8 cellular contexts compared by ENCODE assay signal in genomic region chr17:43900183-43900857, GRCh38. TPM values are rescaled to one million over a fixed set of nuclear protein-coding genes. Genes with fewer than 3 reads are reported as not detected.
DNase-seq lines count a peak whose midpoint lies in the region; ATAC-seq, FAIRE-seq and TF ChIP-seq lines count a peak whose summit lies in the region.

No MANE protein-coding gene starts in this region.

- H3K9me3 ChIP-seq in A549 (no peaks in the 10 kb centered on the region), subcutaneous abdominal adipose tissue (ENCODE audit: control insufficient read depth in 5 of 5, low read length in 5 of 5) (no peaks in the 10 kb centered on the region)

- H3K4me3 ChIP-seq in A549 (peak overlapping the region; percentile 55), subcutaneous abdominal adipose tissue (ENCODE audit: low read depth in 1 of 5, low read length in 5 of 5) (peak overlapping the region; percentile 61 to 68 (median 65))

- FAIRE-seq in A549 (lab: Jason Lieb, UNC) (peak; percentile 85), GM19239 (lab: Jason Lieb, UNC) (peak; percentile 91)

- 4% methylated on average over 18 of the region's 31 CpGs for WGBS in A549 (ENCODE audit: missing lambda C conversion rate)

- no peak for TF ChIP-seq CTCF in A549 (IDR thresholded peaks at IDR 0.05)

- POLR2A ChIA-PET in A549 (lab: Yijun Ruan, JAX): interaction anchor here (0.9 kb wide), 1 partner anchor 166 kb away, joined by 5 read pairs; the partner anchor contains the start of gene LSM12

- H3K4me2 ChIP-seq in A549: peak overlapping the region; percentile 86

- peak; percentile 32; the same call in 1 of the 2 replicates for TF ChIP-seq POLR2A in A549 (IDR thresholded peaks at IDR 0.05; ENCODE audit: low read length)

- DNase-seq in A549 (ENCODE audit: low read depth in 1 of 2, low spot score in 1 of 2) (peak; percentile 88 to 100), GM19239 (ENCODE audit: insufficient read length, low spot score) (peak; percentile 91), NCI-H1092 (lab: John Stamatoyannopoulos, UW) (peak; percentile 86), glomerular visceral epithelial cell (ENCODE audit: extremely low spot score) (peak; percentile 85), nucleus accumbens (lab: John Stamatoyannopoulos, UW) (peak; percentile 16 to 92 (median 74))
- peak; percentile 88 for DNase-seq in activated naive CD4-positive, alpha-beta T cell treated with anti-CD3 and anti-CD28 coated beads, Interleukin-2, amount 50 U/mL, for 16 hours

- TF ChIP-seq EP300 in A549 (IDR thresholded peaks at IDR 0.05): no peak

- ATAC-seq in A549 (peak; percentile 95 to 99), SK-N-SH treated with all-trans-retinoic acid at 6 μM for 48 hours (peak; percentile 100)

- peaks cover 0 to 2% (median 0%) of the 10 kb centered on the region in 5 donors for H3K36me3 ChIP-seq in subcutaneous abdominal adipose tissue (ENCODE audit: control insufficient read depth in 5 of 5, insufficient read depth in 5 of 5, low read length in 5 of 5)

- peaks cover 14% of the 10 kb centered on the region for H3K4me1 ChIP-seq in A549
- H3K4me1 ChIP-seq in subcutaneous abdominal adipose tissue (ENCODE audit: control insufficient read depth in 5 of 5, insufficient read depth in 5 of 5, low read length in 5 of 5): peaks cover 3 to 15% (median 13%) of the 10 kb centered on the region in 5 donors

- H3K9ac ChIP-seq in subcutaneous abdominal adipose tissue (ENCODE audit: low read length in 5 of 5): peak overlapping the region in 3 of 5 donors; percentile 40 to 58 (median 56)

- no peak for TF ChIP-seq RAD21 in A549 (conservative IDR thresholded peaks at IDR 0.05 in 1 of 2, IDR thresholded peaks at IDR 0.05 in 1 of 2)

- peaks cover 8 to 35% (median 21%) of the 10 kb centered on the region in 5 donors for H3K27me3 ChIP-seq in subcutaneous abdominal adipose tissue (ENCODE audit: control insufficient read depth in 5 of 5, insufficient read depth in 4 of 5, low read length in 5 of 5)

- CTCF ChIA-PET in A549 (lab: Yijun Ruan, JAX): interaction anchor here (0.6 to 25.9 kb wide), 13 partner anchors 11 to 545 kb away, joined by 3 to 412 read pairs (median 4); partner anchors contain the start of genes MPP2 and PPY

- H3K27ac ChIP-seq in A549 (peak overlapping the region; percentile 76 to 88), subcutaneous abdominal adipose tissue (ENCODE audit: low read depth, low read length) (no peak overlapping the region)

TF ChIP-seq in A549, 52 proteins besides CTCF, POLR2A, EP300 and RAD21:
- TF ChIP-seq SREBF2 (IDR thresholded peaks at IDR 0.05) (no peak), CBX8 (IDR thresholded peaks at IDR 0.05) (no peak), KDM5A (IDR thresholded peaks at IDR 0.05) (no peak), FOXS1 (CRISPR knock-in tag; IDR thresholded peaks at IDR 0.05) (no peak), ATOH8 (CRISPR knock-in tag; IDR thresholded peaks at IDR 0.05; ENCODE audit: low read depth) (peak; percentile 26; the same call in 1 of the 2 replicates), RFX5 (IDR thresholded peaks at IDR 0.05) (peak; percentile 75), TP53 (CRISPR knock-in tag; IDR thresholded peaks at IDR 0.05) (peak; percentile 71; the same call in 1 of the 2 replicates), HOXB13 (CRISPR knock-in tag; IDR thresholded peaks at IDR 0.05; ENCODE audit: low read depth) (peak; percentile 62; the same call in 1 of the 2 replicates), MAX (IDR thresholded peaks at IDR 0.05) (peak; percentile 75), E2F6 (IDR thresholded peaks at IDR 0.05; ENCODE audit: borderline replicate concordance, low read depth) (peak; percentile 93)

TF ChIP-seq in SK-N-SH treated with all-trans-retinoic acid at 6 μM for 48 hours, 23 proteins besides CTCF, POLR2A, EP300 and RAD21:
- TF ChIP-seq ZC3H10 (CRISPR knock-in tag; IDR thresholded peaks at IDR 0.05): no peak
- no peak for TF ChIP-seq TCF4 (CRISPR knock-in tag; IDR thresholded peaks at IDR 0.05; ENCODE audit: borderline replicate concordance)
- TF ChIP-seq CREB5 (CRISPR knock-in tag; IDR thresholded peaks at IDR 0.05; ENCODE audit: low read depth): no peak
- TF ChIP-seq RARB (CRISPR knock-in tag; IDR thresholded peaks at IDR 0.05): no peak
- no peak for TF ChIP-seq TOX (CRISPR knock-in tag; IDR thresholded peaks at IDR 0.05; ENCODE audit: borderline replicate concordance)
- no peak for TF ChIP-seq ESRRG (CRISPR knock-in tag; IDR thresholded peaks at IDR 0.05)
- TF ChIP-seq ZNF70 (CRISPR knock-in tag; IDR thresholded peaks at IDR 0.05): no peak
- no peak for TF ChIP-seq PATZ1 (CRISPR knock-in tag; IDR thresholded peaks at IDR 0.05; ENCODE audit: borderline replicate concordance)
TF ChIP-seq in SK-N-SH treated with all-trans-retinoic acid at 6 μM for 48 hours: peak in this region for 0.

RNA-seq across cellular contexts. Expression of gene MPP2, which starts 7.0 kb away (rescaled TPM):
- polyA plus RNA-seq in A549 (2011; rRNA removed) (3.8 and 4.1 TPM in 2 replicates), A549 (2017; fragmentation: RNase III; extraction: RNeasy Plus Mini Kit Qiagen cat#74134 plus additional on column Dnase treatment) (3.4 to 4.2 TPM (median 3.7 TPM) in 3 replicates)
- polyA plus RNA-seq in A549 (2012; cell fraction: cytosol; rRNA removed): 7.0 and 7.5 TPM in 2 replicates
- polyA plus RNA-seq in A549 (2012; cell fraction: nucleus; rRNA removed): 8.6 and 10.5 TPM in 2 replicates
- polyA minus RNA-seq in A549 (2011; rRNA and poly(A)+ RNA removed): 7.3 and 7.4 TPM in 2 replicates

RNA-seq across cellular contexts. Expression of gene PPY, which starts 42.0 kb away (rescaled TPM):
- polyA plus RNA-seq in A549 (2011; rRNA removed): not detected in 2 replicates
- 0.20 TPM in 1 of 2 replicates, not detected in the other for polyA plus RNA-seq in A549 (2012; cell fraction: cytosol; rRNA removed)
- polyA plus RNA-seq in A549 (2012; cell fraction: nucleus; rRNA removed): not detected in 2 replicates
- polyA plus RNA-seq in A549 (2017; fragmentation: RNase III; extraction: RNeasy Plus Mini Kit Qiagen cat#74134 plus additional on column Dnase treatment): not detected in 3 replicates
- not detected in 2 replicates for polyA minus RNA-seq in A549 (2011; rRNA and poly(A)+ RNA removed)

RNA-seq across cellular contexts. Expression of gene CD300LG, which starts 53.3 kb away (rescaled TPM):
- not detected in 2 replicates for polyA plus RNA-seq in A549 (2011; rRNA removed)
- 0.03 TPM in 1 of 2 replicates, not detected in the other for polyA plus RNA-seq in A549 (2012; cell fraction: cytosol; rRNA removed)
- not detected in 2 replicates for polyA plus RNA-seq in A549 (2012; cell fraction: nucleus; rRNA removed)
- not detected in 3 replicates for polyA plus RNA-seq in A549 (2017; fragmentation: RNase III; extraction: RNeasy Plus Mini Kit Qiagen cat#74134 plus additional on column Dnase treatment)
- not detected in 2 replicates for polyA minus RNA-seq in A549 (2011; rRNA and poly(A)+ RNA removed)

RNA-seq across cellular contexts. Expression of gene PYY, which starts 53.4 kb away (rescaled TPM):
- polyA plus RNA-seq in A549 (2011; rRNA removed) (not detected in 2 replicates), A549 (2017; fragmentation: RNase III; extraction: RNeasy Plus Mini Kit Qiagen cat#74134 plus additional on column Dnase treatment) (not detected in 3 replicates)
- polyA plus RNA-seq in A549 (2012; cell fraction: cytosol; rRNA removed): not detected in 2 replicates
- polyA plus RNA-seq in A549 (2012; cell fraction: nucleus; rRNA removed): 0.07 TPM in 1 of 2 replicates, not detected in the other
- not detected in 2 replicates for polyA minus RNA-seq in A549 (2011; rRNA and poly(A)+ RNA removed)
